ENCODE assay signal across 24 cellular contexts in genomic region chr1:235495539-235495938, GRCh38. TPM values are rescaled to one million over a fixed set of nuclear protein-coding genes. Genes with fewer than 3 reads are reported as not detected.
A peak's percentile ranks its signal among the peaks of the same experiment; 100 is the strongest.
DNase-seq lines count a peak whose midpoint lies in the region; ATAC-seq and TF ChIP-seq lines count a peak whose summit lies in the region.
"Had no signal": no experiment of that assay in that cellular context is flagged by ENCODE, and none has a peak within 500 bp of the region (broad histone marks: within the 10 kb centered on the region; RNA-seq: fewer than 3 reads in every experiment).

No MANE protein-coding gene starts in this region.

- no peak for TF ChIP-seq POLR2A in gastrocnemius medialis (IDR thresholded peaks at IDR 0.05)

- in situ Hi-C loops in gastrocnemius medialis (cut with MboI; ENCODE audit: low sequenced_read_pairs in 4 of 4) = no loop called here

- peak; percentile 35 for ATAC-seq in left ventricle myocardium superior
- peak; percentile 83 to 84 for ATAC-seq in gastrocnemius medialis
- ATAC-seq in GM21576 (IDR thresholded peaks at IDR 0.05; ENCODE audit: unreplicated experiment) = no peak
- ATAC-seq: A549, GM12878 had no signal

- no peak overlapping the region for H3K4me3 Mint-ChIP-seq in Caco-2 (ENCODE audit: unreplicated experiment)
- H3K4me3 Mint-ChIP-seq: CD14-positive monocyte; CD4-positive, alpha-beta T cell; CD8-positive, alpha-beta memory T cell; HFFc6 had no signal

- peaks cover 15% of the 10 kb centered on the region for H3K36me3 Mint-ChIP-seq in Caco-2 (ENCODE audit: insufficient read depth, unreplicated experiment)

- peaks cover 0 to 19% of the 10 kb centered on the region in 2 donors for H3K36me3 ChIP-seq in gastrocnemius medialis
- peaks cover 1% of the 10 kb centered on the region for H3K36me3 ChIP-seq in Caco-2 (ENCODE audit: control insufficient read depth, insufficient read depth, low read length)

- intact Hi-C loops in left ventricle myocardium superior (cut with micrococcal nuclease) = no loop called here
- intact Hi-C loops in cardiac septum (cut with DNase I) = no loop called here
- intact Hi-C loops in gastrocnemius medialis (cut with DNase I; ENCODE audit: low total_unique reads) = no loop called here
- intact Hi-C loops in Caco-2 (cut with micrococcal nuclease; ENCODE audit: unreplicated experiment) = no loop called here

- no peaks in the 10 kb centered on the region for H3K9me3 ChIP-seq in gastrocnemius medialis
- no peaks in the 10 kb centered on the region for H3K9me3 ChIP-seq in Caco-2
- H3K9me3 ChIP-seq: A549; BE2C; BLaER1 treated with 17β-estradiol and CSF1 and Interleukin-3, amounts not matched to agents 10 nM and 100 nM; HAP-1 had no signal

- TF ChIP-seq CTCF in gastrocnemius medialis (IDR thresholded peaks at IDR 0.05 in 4 of 5, conservative IDR thresholded peaks at IDR 0.05 in 1 of 5) (no peak), Caco-2 (IDR thresholded peaks at IDR 0.05; ENCODE audit: insufficient read depth in 1 of 2, low read depth in 1 of 2, low read length in 1 of 2, severe bottlenecking in 1 of 2, unreplicated experiment in 1 of 2) (no peak)

- H3K27ac Mint-ChIP-seq in Caco-2 (ENCODE audit: unreplicated experiment) = no peak overlapping the region
- H3K27ac Mint-ChIP-seq: CD14-positive monocyte; CD4-positive, alpha-beta T cell; CD8-positive, alpha-beta memory T cell; HFFc6 had no signal

- CTCF ChIA-PET in Caco-2 (lab: Charles Lee) = no interaction called here

- no peaks in the 10 kb centered on the region for H3K4me1 Mint-ChIP-seq in Caco-2 (ENCODE audit: low read depth, unreplicated experiment)

- no TSS peak for BruUV-seq in Caco-2 (replicated peaks; lab: Mats Ljungman, UMichigan)

- no peak for DNase-seq in left ventricle myocardium superior
- no peak for DNase-seq in cardiac septum (ENCODE audit: low spot score)
- DNase-seq in fibroblast of peridontal ligament (ENCODE audit: extremely low read depth) = peak; percentile 5
- DNase-seq in gastrocnemius medialis = no peak
- DNase-seq in Caco-2 = no peak
- no peak for DNase-seq in DMS 273 treated with DMSO at 0.1 percent for 48 hours (lab: John Stamatoyannopoulos, UW)
- DNase-seq: 8988T; ACHN; AML-193; BE2C; Calu3; CD4-positive, alpha-beta T cell; CD8-positive, alpha-beta memory T cell; DMS79; EL; GDM1; GOT3; HFFc6 had no signal

- H3K27me3 ChIP-seq in gastrocnemius medialis (no peaks in the 10 kb centered on the region), Caco-2 (replicated peaks; ENCODE audit: control insufficient read depth, insufficient read depth, low read length) (no peaks in the 10 kb centered on the region)
- H3K27me3 ChIP-seq: BE2C; BLaER1 treated with 17β-estradiol and CSF1 and Interleukin-3, amounts not matched to agents 10 nM and 100 nM had no signal

- peak overlapping the region; percentile 72 to 99 (median 78) for H3K27ac ChIP-seq in gastrocnemius medialis
- H3K27ac ChIP-seq: A549; BLaER1 treated with 17β-estradiol and CSF1 and Interleukin-3, amounts not matched to agents 10 nM and 100 nM had no signal

- peaks cover 61 to 68% of the 10 kb centered on the region in 2 donors for H3K4me1 ChIP-seq in gastrocnemius medialis
- H3K4me1 ChIP-seq in Caco-2 = no peaks in the 10 kb centered on the region
- H3K4me1 ChIP-seq: A549, BE2C had no signal

- H3K27me3 Mint-ChIP-seq in Caco-2 (ENCODE audit: insufficient read depth, unreplicated experiment) = no peaks in the 10 kb centered on the region
- H3K27me3 Mint-ChIP-seq: CD4-positive, alpha-beta T cell; CD8-positive, alpha-beta memory T cell had no signal

- H3K4me3 ChIP-seq in gastrocnemius medialis (no peak overlapping the region), Caco-2 (ENCODE audit: low read depth, low read length) (no peak overlapping the region)
- H3K4me3 ChIP-seq: A549; BLaER1 treated with 17β-estradiol and CSF1 and Interleukin-3, amounts not matched to agents 10 nM and 100 nM; GM12878; HAP-1 had no signal

- POLR2A ChIA-PET in Caco-2 (lab: Charles Lee) = no interaction called here

- H3K9me3 Mint-ChIP-seq in Caco-2 (ENCODE audit: unreplicated experiment) = no peaks in the 10 kb centered on the region
- H3K9me3 Mint-ChIP-seq: CD14-positive monocyte; CD4-positive, alpha-beta T cell; CD8-positive, alpha-beta memory T cell; HFFc6 had no signal

RNA-seq across cellular contexts. Expression of gene B3GALNT2, which starts 8.7 kb away (rescaled TPM):
- 20.7 TPM for total RNA-seq in left ventricle myocardium superior
- 21.1 TPM for total RNA-seq in cardiac septum
- 10 to 100 TPM; 28.8 to 35.3 (median 32.4) TPM for total RNA-seq in gastrocnemius medialis
- 35.5 and 35.9 TPM in 2 replicates for total RNA-seq in Caco-2 (2022)
